ENCODE assay signal across 1 cellular context in genomic region chr2:75788925-75789324, GRCh38.
TF ChIP-seq lines count a peak whose summit lies in the region.

No MANE protein-coding gene starts in this region.

TF ChIP-seq in GM12878, 131 proteins besides CTCF, POLR2A, EP300 and RAD21:
- TF ChIP-seq BACH1 (IDR thresholded peaks at IDR 0.05; ENCODE audit: borderline replicate concordance) = no peak
- no peak for TF ChIP-seq HDGF (IDR thresholded peaks at IDR 0.05)
- TF ChIP-seq SMAD5 (IDR thresholded peaks at IDR 0.05; ENCODE audit: low read depth) = no peak
- no peak for TF ChIP-seq ATF2 (IDR thresholded peaks at IDR 0.05; ENCODE audit: low read length)
- no peak for TF ChIP-seq HCFC1 (IDR thresholded peaks at IDR 0.05; ENCODE audit: low read length)
- TF ChIP-seq TAF1 (IDR thresholded peaks at IDR 0.05; ENCODE audit: borderline replicate concordance, low read depth, low read length) = no peak
- TF ChIP-seq NR2F1 (conservative IDR thresholded peaks at IDR 0.05) = no peak
- no peak for TF ChIP-seq MEF2B (IDR thresholded peaks at IDR 0.05; ENCODE audit: partially characterized antibody, poor library complexity, severe bottlenecking)
- TF ChIP-seq POLR2AphosphoS2 (IDR thresholded peaks at IDR 0.05; ENCODE audit: low read depth, low read length) = no peak
- no peak for TF ChIP-seq SIX5 (IDR thresholded peaks at IDR 0.05; ENCODE audit: low read depth, low read length, severe bottlenecking)
- no peak for TF ChIP-seq RELA (IDR thresholded peaks at IDR 0.05; ENCODE audit: borderline replicate concordance, partially characterized antibody)
- TF ChIP-seq RELB (IDR thresholded peaks at IDR 0.05; ENCODE audit: low read depth) = no peak
- no peak for TF ChIP-seq EZH2 (IDR thresholded peaks at IDR 0.05; ENCODE audit: borderline replicate concordance, control insufficient read depth, low read depth, low read length)
- no peak for TF ChIP-seq HSF1 (IDR thresholded peaks at IDR 0.05; ENCODE audit: low read depth, low read length)
